10 cellular contexts compared by ENCODE assay signal in genomic region chrX:57335790-57336189, GRCh38. TPM values are rescaled to one million over a fixed set of nuclear protein-coding genes. Genes with fewer than 3 reads are reported as not detected.
A peak's percentile ranks its signal among the peaks of the same experiment; 100 is the strongest.
DNase-seq lines count a peak whose midpoint lies in the region; ATAC-seq, FAIRE-seq and TF ChIP-seq lines count a peak whose summit lies in the region.
"Not testable (repeated sequence)": the region's sequence is repeated elsewhere in the genome, so short reads cannot be mapped to it uniquely, and the experiment has no call there.
"Had no signal": no experiment of that assay in that cellular context is flagged by ENCODE, and none has a peak within 500 bp of the region (broad histone marks: within the 10 kb centered on the region; RNA-seq: fewer than 3 reads in every experiment).

No MANE protein-coding gene starts in this region.

- not testable (repeated sequence) for H3K4me3 Mint-ChIP-seq in H9, WTC11

- H2BK5ac ChIP-seq in H9 (ENCODE audit: insufficient read length, low read length) = not testable (repeated sequence)

- H2AFZ ChIP-seq in H9 (ENCODE audit: low read length); HepG2 (ENCODE audit: low read length): not testable (repeated sequence)

- not testable (repeated sequence) for H2BK12ac ChIP-seq in H9 (ENCODE audit: insufficient read length, low read depth, low read length)

- not testable (repeated sequence) for H3K27me3 ChIP-seq in H9 (ENCODE audit: insufficient read depth, low read length); NT2/D1 (ENCODE audit: insufficient read depth, insufficient read length); HepG2 (ENCODE audit: control insufficient read depth in 1 of 2, insufficient read depth in 2 of 2, low read length in 2 of 2)

- H2BK120ac ChIP-seq in H9 (ENCODE audit: low read depth, low read length, poor library complexity, severe bottlenecking) = not testable (repeated sequence)

- H3K56ac ChIP-seq in H9 (ENCODE audit: insufficient read length, low read depth, low read length) = not testable (repeated sequence)

- H3K79me2 ChIP-seq in H9 (ENCODE audit: insufficient read depth, low read length); HepG2 (ENCODE audit: insufficient read depth, low read length): not testable (repeated sequence)

- peak overlapping the region; percentile 82 for H4K5ac ChIP-seq in H9 (ENCODE audit: insufficient read length, low read depth, low read length)

- not testable (repeated sequence) for TF ChIP-seq EP300 in A549 (IDR thresholded peaks at IDR 0.05); HepG2 (CRISPR knock-in tag; IDR thresholded peaks at IDR 0.05; ENCODE audit: borderline replicate concordance)
- 0 out of 4 replicates have a peak, but pooled peaks of 1 of the 2 experiments have one; percentile 8 for TF ChIP-seq EP300 in HepG2 (IDR thresholded peaks at IDR 0.05; ENCODE audit: low read depth in 2 of 2, low read length in 2 of 2)

- not testable (repeated sequence) for FAIRE-seq in A549 (lab: Jason Lieb, UNC)
- FAIRE-seq in HepG2 (lab: Jason Lieb, UNC) = peak; percentile 61

- not testable (repeated sequence) for H4K8ac ChIP-seq in H9 (replicated peaks; ENCODE audit: insufficient read length, low read depth, low read length)

- H3K23ac ChIP-seq in H9 (ENCODE audit: insufficient read length, low read depth, low read length) = not testable (repeated sequence)

- H3T11ph ChIP-seq in H9 (ENCODE audit: low read length) = not testable (repeated sequence)

- TF ChIP-seq POLR2A in A549 (IDR thresholded peaks at IDR 0.05; ENCODE audit: low read length); HepG2 (IDR thresholded peaks at IDR 0.05; ENCODE audit: insufficient read depth in 1 of 2, low read depth in 2 of 2, low read length in 2 of 2): not testable (repeated sequence)

- WGBS in A549 (ENCODE audit: missing lambda C conversion rate) = 3% methylated on average over 2 of the region's 2 CpGs
- WGBS in H9 (ENCODE audit: extremely low coverage, insufficient read length, low lambda C conversion rate) = no CpG with 5 or more reads among the region's 2 CpGs
- whole genome bisulfite sequencing in HepG2 (ENCODE audit: low lambda C conversion rate) = 0% methylated on average over 1 of the region's 2 CpGs

- H3K4me3 ChIP-seq in A549; NT2/D1 (ENCODE audit: insufficient read length, low read depth); HepG2 (replicated peaks in 1 of 3; ENCODE audit: insufficient read depth in 1 of 3, low read depth in 2 of 3, low read length in 3 of 3): not testable (repeated sequence)

- H3K27me3 Mint-ChIP-seq in H9 (ENCODE audit: low read depth); WTC11 (ENCODE audit: low read depth): not testable (repeated sequence)

- H3K9me3 Mint-ChIP-seq in H9 = peaks cover 85 to 87% of the 10 kb centered on the region in 2 experiments
- peaks cover 12% of the 10 kb centered on the region for H3K9me3 Mint-ChIP-seq in WTC11

- not testable (repeated sequence) for H2BK15ac ChIP-seq in H9 (ENCODE audit: low read depth, low read length)

- peaks cover 18 to 44% (median 34%) of the 10 kb centered on the region in 3 experiments for H3K36me3 Mint-ChIP-seq in H9 (ENCODE audit: insufficient read depth in 1 of 3, low read depth in 3 of 3)
- H3K36me3 Mint-ChIP-seq in WTC11 = peaks cover 31% of the 10 kb centered on the region

- POLR2A ChIA-PET in A549 (lab: Yijun Ruan, JAX); HepG2 (lab: Yijun Ruan, JAX): not testable (repeated sequence)
- POLR2A ChIA-PET in WTC11 (lab: Charles Lee) = interaction anchor here (0.6 kb wide), 1 partner anchor 240 kb away, joined by 3 read pairs; no protein-coding TSS in a partner anchor

- H2AK5ac ChIP-seq in H9 (ENCODE audit: insufficient read length, low read length) = not testable (repeated sequence)

- not testable (repeated sequence) for H3K23me2 ChIP-seq in H9 (ENCODE audit: insufficient read length, low read depth, low read length, poor library complexity, severe bottlenecking)

- not testable (repeated sequence) for H3K79me1 ChIP-seq in H9 (ENCODE audit: insufficient read depth, low read depth, low read length, poor library complexity, severe bottlenecking)

- CTCF ChIA-PET in A549 (lab: Yijun Ruan, JAX); WTC11 (lab: Charles Lee); HepG2 (lab: Yijun Ruan, JAX; ENCODE audit: low intra/inter-chr PET ratio, low total read pairs): not testable (repeated sequence)

- peak in 1 of 2 experiments; percentile 52 for DNase-seq in A549 (ENCODE audit: low read depth in 1 of 2, low spot score in 1 of 2)
- peak; percentile 61 for DNase-seq in H9
- DNase-seq in NCI-H1417 (lab: John Stamatoyannopoulos, UW) = peak in 2 of 3 experiments; percentile 4 to 51
- DNase-seq in NCI-H345 (lab: John Stamatoyannopoulos, UW) = peak; percentile 34
- peak; percentile 25 for DNase-seq in NT2/D1 (ENCODE audit: low read depth, low spot score)
- not testable (repeated sequence) for DNase-seq in WTC11 (ENCODE audit: low spot score)
- DNase-seq in epithelial cell of prostate (ENCODE audit: low read depth, low spot score) = peak; percentile 5
- peak; percentile 58 for DNase-seq in HepG2 (ENCODE audit: low spot score)

- not testable (repeated sequence) for TF ChIP-seq RAD21 in A549 (conservative IDR thresholded peaks at IDR 0.05 in 1 of 2, IDR thresholded peaks at IDR 0.05 in 1 of 2); HepG2 (CRISPR knock-in tag; IDR thresholded peaks at IDR 0.05)

- not testable (repeated sequence) for H4K91ac ChIP-seq in H9 (ENCODE audit: insufficient read length, low read depth, low read length)

- H4K20me1 ChIP-seq in H9 (ENCODE audit: control insufficient read depth, insufficient read depth, insufficient read length); HepG2 (ENCODE audit: insufficient read depth, low read length): not testable (repeated sequence)

- H3K4ac ChIP-seq in H9 (ENCODE audit: low read depth, low read length) = not testable (repeated sequence)

- H3K9me3 ChIP-seq in A549; H9 (ENCODE audit: control insufficient read depth, low read depth, low read length); NT2/D1 (ENCODE audit: insufficient read depth, low read length); HepG2 (ENCODE audit: low read length): not testable (repeated sequence)

- H3K36me3 ChIP-seq in NT2/D1 (ENCODE audit: insufficient read depth, insufficient read length, low read length); HepG2 (replicated peaks in 1 of 2; ENCODE audit: control insufficient read depth in 1 of 2, insufficient read depth in 2 of 2, low read length in 2 of 2): not testable (repeated sequence)

- H2BK20ac ChIP-seq in H9 (ENCODE audit: low read depth, low read length, poor library complexity, severe bottlenecking) = not testable (repeated sequence)

- H3K27ac Mint-ChIP-seq in H9 (peak overlapping the region in 1 of 3 experiments; percentile 91; a peak in 3 of 7 replicates), WTC11 (peak overlapping the region; percentile 97)

- not testable (repeated sequence) for H3K9ac ChIP-seq in H9 (ENCODE audit: extremely low read depth, insufficient read length, low read length); NT2/D1 (ENCODE audit: insufficient read length, low read depth); HepG2 (ENCODE audit: insufficient read depth, low read depth, low read length)

- TF ChIP-seq CTCF in A549 (IDR thresholded peaks at IDR 0.05); H9 (conservative IDR thresholded peaks at IDR 0.05); WTC11 (IDR thresholded peaks at IDR 0.05); HepG2 (CRISPR knock-in tag; IDR thresholded peaks at IDR 0.05): not testable (repeated sequence)

- H3K27ac ChIP-seq in A549; epithelial cell of prostate; HepG2 (ENCODE audit: extremely low read length, insufficient read depth, low read length): not testable (repeated sequence)
- peak overlapping the region; percentile 88 for H3K27ac ChIP-seq in H9 (ENCODE audit: insufficient read length, low read depth, low read length)

- H3K4me1 ChIP-seq in A549; H9 (ENCODE audit: insufficient read depth, low read length); NT2/D1 (ENCODE audit: insufficient read depth, insufficient read length): not testable (repeated sequence)
- peaks cover 12% of the 10 kb centered on the region for H3K4me1 ChIP-seq in HepG2 (ENCODE audit: insufficient read depth, low read length)

- not testable (repeated sequence) for BruUV-seq in HepG2 (replicated peaks; lab: Mats Ljungman, UMichigan)

- H3K4me2 ChIP-seq in A549 = peak overlapping the region; percentile 28; the same call in 2 of the 3 replicates
- not testable (repeated sequence) for H3K4me2 ChIP-seq in H9 (ENCODE audit: insufficient read depth, insufficient read length, low read length); HepG2 (ENCODE audit: low read depth, low read length)

- in situ Hi-C loops in HepG2 (cut with HindIII; ENCODE audit: extremely low pct_ligation_motif_present, low pct_unique_long_range_greater_than_20kb) = not testable (repeated sequence)

- not testable (repeated sequence) for H3K14ac ChIP-seq in H9 (ENCODE audit: insufficient read depth, low read length)

- not testable (repeated sequence) for H3K18ac ChIP-seq in H9 (ENCODE audit: insufficient read length, low read depth, low read length)

- intact Hi-C loops in HepG2 (cut with micrococcal nuclease; ENCODE audit: unreplicated experiment) = not testable (repeated sequence)

- ATAC-seq in A549 (peak in 1 of 2 experiments; percentile 45; a peak in 2 of 6 replicates), WTC11 (peak; percentile 86), HepG2 (peak; percentile 65)

- H3K4me1 Mint-ChIP-seq in H9 = peaks cover 16 to 32% of the 10 kb centered on the region in 2 experiments
- H3K4me1 Mint-ChIP-seq in WTC11 = peaks cover 60% of the 10 kb centered on the region

RNA-seq across cellular contexts. Expression of gene FAAH2, which starts 49.3 kb away (rescaled TPM):
- polyA plus RNA-seq in A549 (2011; rRNA removed) (0.52 and 0.93 TPM in 2 replicates), A549 (2017; fragmentation: RNase III; extraction: RNeasy Plus Mini Kit Qiagen cat#74134 plus additional on column Dnase treatment) (0.08 to 0.09 TPM in 2 of 3 replicates, not detected in the other), HepG2 (2011; rRNA removed) (1.6 and 2.1 TPM in 2 replicates)
- polyA plus RNA-seq in A549 (2012; cell fraction: cytosol; rRNA removed) = 0.08 TPM in 1 of 2 replicates, not detected in the other
- 0.05 TPM in 2 replicates for polyA plus RNA-seq in A549 (2012; cell fraction: nucleus; rRNA removed)
- 0.19 and 0.50 TPM in 2 replicates for polyA minus RNA-seq in A549 (2011; rRNA and poly(A)+ RNA removed)
- total RNA-seq in H9 (2021) (6.4 and 6.9 TPM in 2 replicates), WTC11 (2021) (5.0 to 6.6 TPM (median 6.5 TPM) in 3 replicates), HepG2 (2016; rRNA removed; fragmentation: Illumina TruSeq; extraction: Trizol) (3.3 TPM in 2 replicates)
- total RNA-seq in HepG2 (2016; cell fraction: cytosol; rRNA removed; fragmentation: Illumina TruSeq; extraction: Trizol; ENCODE audit: low read depth) = 0.62 and 1.1 TPM in 2 replicates
- total RNA-seq in HepG2 (2016; cell fraction: insoluble cytoplasmic fraction; rRNA removed; fragmentation: Illumina TruSeq; extraction: Trizol) = 4.1 and 4.2 TPM in 2 replicates
- 0.59 and 2.1 TPM in 2 replicates for total RNA-seq in HepG2 (2016; cell fraction: membrane; rRNA removed; fragmentation: Illumina TruSeq; extraction: Trizol)
- total RNA-seq in HepG2 (2016; cell fraction: nucleus; rRNA removed; fragmentation: Illumina TruSeq; extraction: Trizol) = 2.7 and 3.5 TPM in 2 replicates
- polyA plus RNA-seq in HepG2 (2011; cell fraction: cytosol; rRNA removed) = 1.2 and 3.2 TPM in 2 replicates
- polyA plus RNA-seq in HepG2 (2011; cell fraction: nucleus; rRNA removed) = 1.1 and 2.7 TPM in 2 replicates
- 4.7 and 5.6 TPM in 2 replicates for polyA plus RNA-seq in HepG2 (2012)
- 0.29 and 0.42 TPM in 2 replicates for polyA plus RNA-seq in HepG2 (2016; cell fraction: cytosol; fragmentation: Illumina TruSeq; extraction: Trizol; ENCODE audit: low read depth)
- polyA plus RNA-seq in HepG2 (2016; cell fraction: insoluble cytoplasmic fraction; fragmentation: Illumina TruSeq; extraction: Trizol; ENCODE audit: low read depth) = 2.6 and 2.8 TPM in 2 replicates
- polyA plus RNA-seq in HepG2 (2016; cell fraction: membrane; fragmentation: Illumina TruSeq; extraction: Trizol; ENCODE audit: low read depth) = 0.46 and 1.0 TPM in 2 replicates
- 6.4 and 6.7 TPM in 2 replicates for polyA plus RNA-seq in HepG2 (2016; cell fraction: nucleus; fragmentation: Illumina TruSeq; extraction: Trizol; ENCODE audit: insufficient read depth, low read depth)
- polyA minus RNA-seq in HepG2 (2011; rRNA and poly(A)+ RNA removed; ENCODE audit: low replicate concordance) = 2.2 and 11.9 TPM in 2 replicates
- 1.5 and 2.1 TPM in 2 replicates for polyA minus RNA-seq in HepG2 (2011; cell fraction: cytosol; rRNA and poly(A)+ RNA removed)
- polyA minus RNA-seq in HepG2 (2011; cell fraction: nucleus; rRNA and poly(A)+ RNA removed) = 5.9 and 6.8 TPM in 2 replicates
- total RNA-seq: A172, IMR-90 had no signal
- polyA plus RNA-seq: IMR-90 had no signal
